Comparison of ENCODE assay signal across 8 cellular contexts in genomic region chr16:54931757-54932660, GRCh38. TPM values are rescaled to one million over a fixed set of nuclear protein-coding genes. Genes with fewer than 3 reads are reported as not detected.
A peak's percentile ranks its signal among the peaks of the same experiment; 100 is the strongest.
DNase-seq lines count a peak whose midpoint lies in the region; ATAC-seq and TF ChIP-seq lines count a peak whose summit lies in the region.

No MANE protein-coding gene starts in this region.

- no peaks in the 10 kb centered on the region for H3K9me3 Mint-ChIP-seq in activated CD4-positive, alpha-beta T cell treated with anti-CD3 and anti-CD28 coated beads, Interleukin-2, amount 10 ng/mL, durations not matched to agents 7 days and 5 days
- H3K9me3 Mint-ChIP-seq in activated CD4-positive, alpha-beta memory T cell treated with anti-CD3 and anti-CD28 coated beads for 36 hours, result peaks cover 2% of the 10 kb centered on the region

- POLR2A ChIA-PET in activated CD4-positive, alpha-beta T cell treated with anti-CD3 and anti-CD28 coated beads, Interleukin-2, amount 10 ng/mL, durations not matched to agents 7 days and 5 days (lab: Charles Lee), result no interaction called here
- POLR2A ChIA-PET in activated CD4-positive, alpha-beta memory T cell treated with anti-CD3 and anti-CD28 coated beads for 36 hours (lab: Charles Lee), result no interaction called here

- H3K9me3 ChIP-seq in right atrium auricular region, result no peaks in the 10 kb centered on the region
- no peaks in the 10 kb centered on the region for H3K9me3 ChIP-seq in testis

- WGBS in testis, 2 donors, result 10 to 17% methylated on average over 25 to 61 of the region's 61 CpGs

- no peak for TF ChIP-seq CTCF in right atrium auricular region (IDR thresholded peaks at IDR 0.05)
- TF ChIP-seq CTCF in testis (IDR thresholded peaks at IDR 0.05), result no peak

- peaks cover 33% of the 10 kb centered on the region for H3K4me1 Mint-ChIP-seq in activated CD4-positive, alpha-beta T cell treated with anti-CD3 and anti-CD28 coated beads, Interleukin-2, amount 10 ng/mL, durations not matched to agents 7 days and 5 days
- peaks cover 31% of the 10 kb centered on the region for H3K4me1 Mint-ChIP-seq in activated CD4-positive, alpha-beta memory T cell treated with anti-CD3 and anti-CD28 coated beads for 36 hours (ENCODE audit: low read depth)

- peak overlapping the region; percentile 52 for H3K4me3 Mint-ChIP-seq in activated CD4-positive, alpha-beta T cell treated with anti-CD3 and anti-CD28 coated beads, Interleukin-2, amount 10 ng/mL, durations not matched to agents 7 days and 5 days
- peak overlapping the region; percentile 37 for H3K4me3 Mint-ChIP-seq in activated CD4-positive, alpha-beta memory T cell treated with anti-CD3 and anti-CD28 coated beads for 36 hours

- peak overlapping the region in 1 of 2 donors; percentile 69 for H3K27ac ChIP-seq in right atrium auricular region
- no peak overlapping the region for H3K27ac ChIP-seq in testis

- intact Hi-C loops in activated CD4-positive, alpha-beta memory T cell treated with anti-CD3 and anti-CD28 coated beads for 36 hours (cut with micrococcal nuclease), result loop anchor here (5.0 to 10.0 kb wide), 3 partner anchors 323 to 1380 kb away; partner anchors contain the start of gene IRX6
- intact Hi-C loops in testis (cut with DNase I; ENCODE audit: low total_unique reads), result no loop called here

- peak overlapping the region; percentile 66 for H3K27ac Mint-ChIP-seq in activated CD4-positive, alpha-beta T cell treated with anti-CD3 and anti-CD28 coated beads, Interleukin-2, amount 10 ng/mL, durations not matched to agents 7 days and 5 days
- no peak overlapping the region for H3K27ac Mint-ChIP-seq in activated CD4-positive, alpha-beta memory T cell treated with anti-CD3 and anti-CD28 coated beads for 36 hours

- H3K36me3 ChIP-seq in right atrium auricular region (no peaks in the 10 kb centered on the region), testis (ENCODE audit: low read depth, missing control alignments) (no peaks in the 10 kb centered on the region)

- no peak for TF ChIP-seq POLR2A in testis (IDR thresholded peaks at IDR 0.05)

- DNase-seq in activated CD4-positive, alpha-beta T cell treated with anti-CD3 and anti-CD28 coated beads, Interleukin-2, amount 10 ng/mL, durations not matched to agents 7 days and 5 days, result no peak
- no peak for DNase-seq in activated CD4-positive, alpha-beta T cell treated with anti-CD3 and anti-CD28 coated beads for 1 hour
- DNase-seq in activated CD4-positive, alpha-beta memory T cell treated with anti-CD3 and anti-CD28 coated beads for 36 hours, result no peak
- no peak for DNase-seq in right atrium auricular region (ENCODE audit: low spot score)
- DNase-seq in testis, result no peak
- DNase-seq in amygdala (lab: John Stamatoyannopoulos, UW), result no peak
- no peak for DNase-seq in NCI-H1048 (lab: John Stamatoyannopoulos, UW)

- peaks cover 0 to 40% of the 10 kb centered on the region in 2 donors for H3K4me1 ChIP-seq in right atrium auricular region
- peaks cover 12% of the 10 kb centered on the region for H3K4me1 ChIP-seq in testis

- H3K36me3 Mint-ChIP-seq in activated CD4-positive, alpha-beta T cell treated with anti-CD3 and anti-CD28 coated beads, Interleukin-2, amount 10 ng/mL, durations not matched to agents 7 days and 5 days (ENCODE audit: low read depth), result peaks cover 13% of the 10 kb centered on the region
- peaks cover 17% of the 10 kb centered on the region for H3K36me3 Mint-ChIP-seq in activated CD4-positive, alpha-beta memory T cell treated with anti-CD3 and anti-CD28 coated beads for 36 hours

- H3K4me3 ChIP-seq in right atrium auricular region, result peak overlapping the region; percentile 57 to 67
- peak overlapping the region; percentile 56 to 67 for H3K4me3 ChIP-seq in testis

- no peak for ATAC-seq in GM21526 (IDR thresholded peaks at IDR 0.05; ENCODE audit: low FRiP score, unreplicated experiment)

- H3K27me3 ChIP-seq in right atrium auricular region, result peaks cover 51 to 63% of the 10 kb centered on the region in 2 donors
- H3K27me3 ChIP-seq in testis, result peaks cover 3% of the 10 kb centered on the region

- H3K27me3 Mint-ChIP-seq in activated CD4-positive, alpha-beta T cell treated with anti-CD3 and anti-CD28 coated beads, Interleukin-2, amount 10 ng/mL, durations not matched to agents 7 days and 5 days, result peaks cover 71% of the 10 kb centered on the region
- peaks cover 66% of the 10 kb centered on the region for H3K27me3 Mint-ChIP-seq in activated CD4-positive, alpha-beta memory T cell treated with anti-CD3 and anti-CD28 coated beads for 36 hours

- CTCF ChIA-PET in activated CD4-positive, alpha-beta T cell treated with anti-CD3 and anti-CD28 coated beads, Interleukin-2, amount 10 ng/mL, durations not matched to agents 7 days and 5 days (lab: Charles Lee), result interaction anchor here (0.8 to 1.5 kb wide), 2 partner anchors 648 to 1383 kb away, joined by 3 to 4 read pairs; no protein-coding TSS in a partner anchor
- CTCF ChIA-PET in activated CD4-positive, alpha-beta memory T cell treated with anti-CD3 and anti-CD28 coated beads for 36 hours (lab: Charles Lee), result no interaction called here

RNA-seq across cellular contexts. Expression of gene IRX5, which starts 1.3 kb away (rescaled TPM):
- under 1 TPM; 0.12 to 0.17 TPM for total RNA-seq in activated CD4-positive, alpha-beta T cell treated with anti-CD3 and anti-CD28 coated beads, Interleukin-2, amount 10 ng/mL, durations not matched to agents 7 days and 5 days
- under 1 TPM in 1 of 2 experiments, not detected in 1; 0.17 TPM for total RNA-seq in activated CD4-positive, alpha-beta memory T cell treated with anti-CD3 and anti-CD28 coated beads for 36 hours
- total RNA-seq in right atrium auricular region, result 1 to 10 TPM in 1 of 2 donors, under 1 TPM in 1; 0.59 to 4.1 TPM
- 1 to 10 TPM; 2.9 to 5.7 TPM for total RNA-seq in testis
- polyA plus RNA-seq in testis (ENCODE audit: insufficient read depth, low read depth, low replicate concordance), result 2.3 TPM
